ENCODE assay signal across 8 cellular contexts in the genomic region with DNA sequence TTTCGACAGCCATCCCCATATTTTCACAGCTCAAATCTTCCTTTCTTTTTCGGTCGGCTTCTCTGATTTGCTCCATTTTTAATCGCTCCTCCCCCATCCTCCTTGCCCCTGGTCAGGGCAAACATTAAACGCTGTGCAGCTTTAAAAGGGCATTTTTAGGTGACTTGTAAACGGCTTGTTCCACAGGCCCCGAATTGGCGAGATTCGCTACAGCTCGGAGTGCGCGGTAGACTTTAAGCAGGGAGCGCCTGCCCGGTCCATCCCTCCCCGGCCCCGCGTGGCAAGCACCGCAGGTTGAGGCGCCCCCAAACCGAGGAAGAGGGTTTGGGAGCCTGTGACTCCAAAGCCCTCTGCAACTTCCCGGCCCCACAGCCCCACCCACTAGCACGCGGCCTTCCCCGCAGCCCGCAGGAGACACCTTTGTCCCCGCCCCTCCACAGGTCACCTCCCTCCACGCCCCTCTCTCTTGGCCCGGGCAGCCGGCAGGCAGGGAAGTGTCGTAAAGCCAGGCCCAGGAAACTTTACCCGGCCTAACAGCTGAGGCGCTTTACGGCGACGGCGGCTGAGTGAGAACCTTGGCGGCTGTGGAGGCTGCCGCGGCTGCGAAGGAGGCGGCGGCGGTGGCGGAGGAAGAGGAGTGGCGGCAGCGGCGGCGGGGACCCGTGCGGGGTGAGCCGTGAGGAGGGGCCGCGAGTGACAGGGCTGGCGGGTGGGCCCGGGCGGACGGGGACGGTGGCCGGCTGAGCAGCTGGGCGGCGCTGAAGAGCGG. TPM values are rescaled to one million over a fixed set of nuclear protein-coding genes. Genes with fewer than 3 reads are reported as not detected.
DNase-seq lines count a peak whose midpoint lies in the region; ATAC-seq and TF ChIP-seq lines count a peak whose summit lies in the region.

A gene (plus strand): TSS at position 550 of the 769 bp plus-strand sequence. CDS start 372 bp downstream, outside the sequence.

- intact Hi-C loops in tibial artery (cut with DNase I; ENCODE audit: low total_unique reads) = loop anchor here (10.0 kb wide), 1 partner anchor 125 kb away; a partner anchor contains a TSS

- peak within 1 kb of the TSS; percentile 83 for H3K4me3 Mint-ChIP-seq in activated naive CD8-positive, alpha-beta T cell treated with anti-CD3 and anti-CD28 coated beads, Interleukin-2, amount 10 ng/mL, durations not matched to agents 7 days and 5 days

- peak within 1 kb of the TSS; percentile 91 for H3K27ac Mint-ChIP-seq in activated naive CD8-positive, alpha-beta T cell treated with anti-CD3 and anti-CD28 coated beads, Interleukin-2, amount 10 ng/mL, durations not matched to agents 7 days and 5 days

- H3K9me3 ChIP-seq in SU-DHL-6 (ENCODE audit: insufficient read depth, low read length) (no peaks in the 10 kb centered on the region), cardiac muscle cell (ENCODE audit: low read depth) (no peaks in the 10 kb centered on the region), parathyroid adenoma (ENCODE audit: control insufficient read depth, low read length) (no peaks in the 10 kb centered on the region), tibial artery (no peaks in the 10 kb centered on the region)

- no peaks in the 10 kb centered on the region for H3F3A ChIP-seq in SU-DHL-6 (ENCODE audit: insufficient read depth)

- H3K27ac ChIP-seq in SU-DHL-6 (ENCODE audit: low read depth, low read length) = peak within 1 kb of the TSS; percentile 53
- H3K27ac ChIP-seq in cardiac muscle cell = peak within 1 kb of the TSS; percentile 80
- peak within 1 kb of the TSS; percentile 89 for H3K27ac ChIP-seq in parathyroid adenoma
- peak within 1 kb of the TSS; percentile 90 to 94 for H3K27ac ChIP-seq in tibial artery

- H4K20me1 ChIP-seq in SU-DHL-6 (ENCODE audit: low read depth, low read length) = peaks cover 8% of the 10 kb centered on the region

- H3K4me3 ChIP-seq in GM12865 (ENCODE audit: low read depth, low read length) (peak within 1 kb of the TSS; percentile 87), SU-DHL-6 (ENCODE audit: insufficient read depth, low read length, poor library complexity, severe bottlenecking) (peak within 1 kb of the TSS; percentile 79), cardiac muscle cell (peak within 1 kb of the TSS; percentile 89), parathyroid adenoma (ENCODE audit: low read depth, low read length) (peak within 1 kb of the TSS; percentile 76), tibial artery (peak within 1 kb of the TSS; percentile 85 to 89)

- H3K79me2 ChIP-seq in SU-DHL-6 (ENCODE audit: insufficient read depth, low read length) (peaks cover 42% of the 10 kb centered on the region), parathyroid adenoma (peaks cover 10% of the 10 kb centered on the region)

- no peaks in the 10 kb centered on the region for H3K9me2 ChIP-seq in SU-DHL-6 (replicated peaks; ENCODE audit: insufficient read depth, low read length)

- H3K4me1 Mint-ChIP-seq in activated naive CD8-positive, alpha-beta T cell treated with anti-CD3 and anti-CD28 coated beads, Interleukin-2, amount 10 ng/mL, durations not matched to agents 7 days and 5 days = peaks cover 30% of the 10 kb centered on the region

- H2AFZ ChIP-seq in SU-DHL-6 (ENCODE audit: low read depth, low read length, severe bottlenecking) (peak within 1 kb of the TSS; percentile 95), parathyroid adenoma (peak within 1 kb of the TSS; percentile 95)

- peaks cover 9% of the 10 kb centered on the region for H3K36me3 Mint-ChIP-seq in activated naive CD8-positive, alpha-beta T cell treated with anti-CD3 and anti-CD28 coated beads, Interleukin-2, amount 10 ng/mL, durations not matched to agents 7 days and 5 days

- peaks cover 4% of the 10 kb centered on the region for H3K27me3 Mint-ChIP-seq in activated naive CD8-positive, alpha-beta T cell treated with anti-CD3 and anti-CD28 coated beads, Interleukin-2, amount 10 ng/mL, durations not matched to agents 7 days and 5 days

- H3K27me3 ChIP-seq in SU-DHL-6 (ENCODE audit: low read length) (no peaks in the 10 kb centered on the region), cardiac muscle cell (no peaks in the 10 kb centered on the region), parathyroid adenoma (ENCODE audit: control insufficient read depth, insufficient read depth, low read length) (no peaks in the 10 kb centered on the region), tibial artery (no peaks in the 10 kb centered on the region)

- peak; percentile 79 for ATAC-seq in HG02678 (IDR thresholded peaks at IDR 0.05; ENCODE audit: unreplicated experiment)
- peak; percentile 89 for ATAC-seq in activated naive CD8-positive, alpha-beta T cell treated with anti-CD3 and anti-CD28 coated beads, Interleukin-2, amount 10 ng/mL, durations not matched to agents 7 days and 5 days (ENCODE audit: low read depth)

- peak within 1 kb of the TSS; percentile 89 for H3K4me2 ChIP-seq in SU-DHL-6 (ENCODE audit: low read depth, low read length, poor library complexity, severe bottlenecking)
- H3K4me2 ChIP-seq in parathyroid adenoma (ENCODE audit: low read length) = peak within 1 kb of the TSS; percentile 55

- H3K9me3 Mint-ChIP-seq in activated naive CD8-positive, alpha-beta T cell treated with anti-CD3 and anti-CD28 coated beads, Interleukin-2, amount 10 ng/mL, durations not matched to agents 7 days and 5 days = no peaks in the 10 kb centered on the region

- POLR2A ChIA-PET in activated naive CD8-positive, alpha-beta T cell treated with anti-CD3 and anti-CD28 coated beads, Interleukin-2, amount 10 ng/mL, durations not matched to agents 7 days and 5 days (lab: Charles Lee) = interaction anchor here (0.7 to 2.1 kb wide), 10 partner anchors 9 to 1787 kb away, joined by 3 to 11 read pairs (median 3); a partner anchor contains a TSS

- H3K4me1 ChIP-seq in cardiac muscle cell (ENCODE audit: low read depth) (peaks cover 31% of the 10 kb centered on the region), parathyroid adenoma (peaks cover 23% of the 10 kb centered on the region), tibial artery (peaks cover 0 to 36% (median 10%) of the 10 kb centered on the region in 4 donors)

- TF ChIP-seq CTCF in GM12865 (IDR thresholded peaks at IDR 0.05; ENCODE audit: insufficient read depth, low read depth, low read length, missing control alignments) (no peak), SU-DHL-6 (IDR thresholded peaks at IDR 0.05; ENCODE audit: insufficient read depth, low read length, poor library complexity, severe bottlenecking) (no peak), cardiac muscle cell (IDR thresholded peaks at IDR 0.05; ENCODE audit: low read depth, low read length) (no peak), parathyroid adenoma (IDR thresholded peaks at IDR 0.05) (no peak), tibial artery (IDR thresholded peaks at IDR 0.05) (no peak)

- peaks cover 8% of the 10 kb centered on the region; the same call in 1 of the 2 replicates for H3K36me3 ChIP-seq in SU-DHL-6 (ENCODE audit: low read length)
- H3K36me3 ChIP-seq in cardiac muscle cell = no peaks in the 10 kb centered on the region
- no peaks in the 10 kb centered on the region for H3K36me3 ChIP-seq in parathyroid adenoma (ENCODE audit: control insufficient read depth, insufficient read depth, low read length)
- H3K36me3 ChIP-seq in tibial artery = no peaks in the 10 kb centered on the region

- peak within 1 kb of the TSS; percentile 70 for H3K9ac ChIP-seq in SU-DHL-6 (ENCODE audit: low read length)
- peak within 1 kb of the TSS; percentile 78 for H3K9ac ChIP-seq in parathyroid adenoma

- DNase-seq in GM12865 (ENCODE audit: low read depth) = peak; percentile 97
- peak; percentile 96 for DNase-seq in NCI-H1105 treated with DMSO at 0.1 percent for 48 hours (lab: John Stamatoyannopoulos, UW)
- DNase-seq in activated naive CD8-positive, alpha-beta T cell treated with anti-CD3 and anti-CD28 coated beads, Interleukin-2, amount 10 ng/mL, durations not matched to agents 7 days and 5 days = peak; percentile 88
- DNase-seq in cardiac muscle cell (ENCODE audit: low read depth in 1 of 2, low spot score in 1 of 2) = peak; percentile 96
- peak; percentile 94 to 95 for DNase-seq in tibial artery

RNA-seq across cellular contexts. Expression of the gene that starts here (rescaled TPM):
- 10 to 100 TPM; 14.3 to 15.2 TPM for total RNA-seq in activated naive CD8-positive, alpha-beta T cell treated with anti-CD3 and anti-CD28 coated beads, Interleukin-2, amount 10 ng/mL, durations not matched to agents 7 days and 5 days
- total RNA-seq in cardiac muscle cell = 10.8 and 15.6 TPM in 2 replicates
- 15.2 and 18.2 TPM in 2 replicates for polyA plus RNA-seq in cardiac muscle cell

Comparison
In these comparisons a context has a peak if more than half of its experiments do, and no peak if none do; other contexts are left out.
1. Peak in every context shown above with its lines: DNase-seq, ATAC-seq, H3K4me3 ChIP-seq and H3K27ac ChIP-seq.